In the genomic region with DNA sequence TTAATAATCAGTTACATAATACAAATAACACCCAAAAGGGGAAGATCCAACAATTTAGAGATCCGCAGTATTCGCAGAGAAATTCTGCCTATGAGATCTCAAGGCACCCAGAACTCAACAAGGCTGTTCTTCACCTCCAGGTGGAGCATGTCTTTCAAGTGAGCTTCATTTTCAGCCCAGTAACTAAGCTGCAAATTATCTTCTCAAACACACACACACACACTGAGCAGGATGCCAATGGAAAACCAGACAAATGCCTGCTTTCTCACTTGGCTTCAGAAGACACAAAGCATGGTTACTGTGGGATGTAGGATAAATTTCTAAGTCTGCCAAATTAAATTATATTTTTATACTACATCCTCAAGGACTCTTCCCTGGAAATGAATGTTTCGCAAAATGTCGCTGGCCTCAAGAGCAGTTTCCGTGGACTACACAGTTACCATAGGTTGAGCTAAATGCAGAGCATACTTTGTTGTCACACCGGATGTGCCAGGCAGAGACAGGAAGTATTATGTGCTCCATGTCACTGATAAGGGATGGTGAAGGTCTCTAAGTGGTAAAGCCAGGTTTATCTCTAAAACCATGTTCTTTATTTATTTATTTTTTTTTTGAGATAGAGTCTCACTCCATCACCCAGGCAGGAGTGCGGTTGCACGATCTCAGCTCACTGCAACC, we compare ENCODE assay signal across 10 cellular contexts.
DNase-seq lines count a peak whose midpoint lies in the region; TF ChIP-seq lines count a peak whose summit lies in the region.
"Had no signal": no experiment of that assay in that cellular context is flagged by ENCODE, and none has a peak within 500 bp of the region (broad histone marks: within the 10 kb centered on the region; RNA-seq: fewer than 3 reads in every experiment).

No MANE protein-coding gene starts in this region.

- H3K4me3 ChIP-seq in fibroblast of mammary gland (ENCODE audit: control insufficient read depth, low read depth, low read length) (no peak overlapping the region), MM.1S (ENCODE audit: low read length) (no peak overlapping the region)
- H3K4me3 ChIP-seq: thoracic aorta had no signal

- no peak overlapping the region for H3K9ac ChIP-seq in MM.1S (ENCODE audit: low read length)

- H4K20me1 ChIP-seq in MM.1S (ENCODE audit: insufficient read depth, low read length) = no peaks in the 10 kb centered on the region

- H3K4me1 Mint-ChIP-seq in T-helper 1 cell treated with Interleukin-12 subunit alpha and Interleukin-12 subunit beta and Interleukin-4 antibody, amounts not matched to agents 30 μg/mL and 1 μg/mL, for 36 hours (ENCODE audit: low read depth) = peaks cover 16% of the 10 kb centered on the region

- peak; percentile 14 for DNase-seq in AG20443 (ENCODE audit: low spot score)
- no peak for DNase-seq in GM13977 (ENCODE audit: low spot score)
- DNase-seq in fibroblast of mammary gland (ENCODE audit: low read depth) = peak; percentile 29
- peak; percentile 1 to 14 for DNase-seq in stimulated activated CD8-positive, alpha-beta memory T cell treated with anti-CD3 and anti-CD28 coated beads, Interleukin-7, amount 100 ng/mL, for 4 hours (ENCODE audit: low read depth in 2 of 2)
- no peak for DNase-seq in activated effector memory CD4-positive, alpha-beta T cell treated with anti-CD3 and anti-CD28 coated beads, Interleukin-2, amount 50 U/mL, for 16 hours
- no peak for DNase-seq in MM.1S
- DNase-seq in activated CD4-positive, CD25-positive, alpha-beta regulatory T cell (lab: John Stamatoyannopoulos, UW) = no peak

- no peaks in the 10 kb centered on the region for H3K27me3 ChIP-seq in MM.1S (replicated peaks; ENCODE audit: insufficient read depth, low read length)

- no peak overlapping the region for H3K4me2 ChIP-seq in MM.1S (ENCODE audit: low read depth, low read length)

- H3K27me3 Mint-ChIP-seq in T-helper 1 cell treated with Interleukin-12 subunit alpha and Interleukin-12 subunit beta and Interleukin-4 antibody, amounts not matched to agents 30 μg/mL and 1 μg/mL, for 36 hours (ENCODE audit: low read depth) = no peaks in the 10 kb centered on the region

- peak; percentile 31 for TF ChIP-seq CTCF in GM13977 (IDR thresholded peaks at IDR 0.05; ENCODE audit: extremely low read depth, insufficient read depth, missing control alignments)
- peak; percentile 28 for TF ChIP-seq CTCF in fibroblast of mammary gland (conservative IDR thresholded peaks at IDR 0.05; ENCODE audit: control insufficient read depth, insufficient read depth, low read depth, low read length)
- TF ChIP-seq CTCF in MM.1S (IDR thresholded peaks at IDR 0.05; ENCODE audit: low read length) = no peak; the same call in 1 of the 2 replicates

- peaks cover 61% of the 10 kb centered on the region for H3K36me3 Mint-ChIP-seq in T-helper 1 cell treated with Interleukin-12 subunit alpha and Interleukin-12 subunit beta and Interleukin-4 antibody, amounts not matched to agents 30 μg/mL and 1 μg/mL, for 36 hours (ENCODE audit: low read depth)

- no peaks in the 10 kb centered on the region for H3K9me3 ChIP-seq in MM.1S (replicated peaks; ENCODE audit: insufficient read depth, low read length)
- H3K9me3 ChIP-seq: thoracic aorta had no signal

- H3K79me2 ChIP-seq in MM.1S (ENCODE audit: low read length) = no peaks in the 10 kb centered on the region

- H3K27ac Mint-ChIP-seq in T-helper 1 cell treated with Interleukin-12 subunit alpha and Interleukin-12 subunit beta and Interleukin-4 antibody, amounts not matched to agents 30 μg/mL and 1 μg/mL, for 36 hours = peak overlapping the region; percentile 91

- in situ Hi-C loops in GM13977 (cut with MboI; ENCODE audit: low pct_unique_long_range_greater_than_20kb, low sequenced_read_pairs, unreplicated experiment) = no loop called here

- peak overlapping the region; percentile 41 for H3K4me3 Mint-ChIP-seq in T-helper 1 cell treated with Interleukin-12 subunit alpha and Interleukin-12 subunit beta and Interleukin-4 antibody, amounts not matched to agents 30 μg/mL and 1 μg/mL, for 36 hours

- H3K9me3 Mint-ChIP-seq in T-helper 1 cell treated with Interleukin-12 subunit alpha and Interleukin-12 subunit beta and Interleukin-4 antibody, amounts not matched to agents 30 μg/mL and 1 μg/mL, for 36 hours = no peaks in the 10 kb centered on the region

- no peak overlapping the region for H2AFZ ChIP-seq in MM.1S (ENCODE audit: low read length)

- no peaks in the 10 kb centered on the region for H3K9me2 ChIP-seq in MM.1S (replicated peaks; ENCODE audit: insufficient read depth, low read length)

- no peaks in the 10 kb centered on the region for H3K4me1 ChIP-seq in MM.1S (ENCODE audit: low read length)

- H3F3A ChIP-seq in MM.1S (ENCODE audit: insufficient read depth, low read length) = no peaks in the 10 kb centered on the region

- peaks cover 13% of the 10 kb centered on the region; the same call in 1 of the 2 replicates for H3K36me3 ChIP-seq in MM.1S (replicated peaks; ENCODE audit: insufficient read depth, low read length)

- H3K27ac ChIP-seq in MM.1S (ENCODE audit: low read length) = no peak overlapping the region
- H3K27ac ChIP-seq: HL-60, thoracic aorta had no signal

Comparison
In these comparisons a context has a peak if more than half of its experiments do, and no peak if none do; other contexts are left out.
1. DNase-seq: peak in AG20443 (single experiment), fibroblast of mammary gland (single experiment) and stimulated activated CD8-positive, alpha-beta memory T cell treated with anti-CD3 and anti-CD28 coated beads, Interleukin-7, amount 100 ng/mL, for 4 hours (2 of 2); none in GM13977 (single experiment), activated effector memory CD4-positive, alpha-beta T cell treated with anti-CD3 and anti-CD28 coated beads, Interleukin-2, amount 50 U/mL, for 16 hours (single experiment), MM.1S (single experiment) and activated CD4-positive, CD25-positive, alpha-beta regulatory T cell (0 of 4).